Comparison of ENCODE assay signal across 7 cellular contexts in genomic region chr9:133359420-133360175, GRCh38. TPM values are rescaled to one million over a fixed set of nuclear protein-coding genes. Genes with fewer than 3 reads are reported as not detected.
DNase-seq lines count a peak whose midpoint lies in the region; TF ChIP-seq lines count a peak whose summit lies in the region.
"Had no signal": no experiment of that assay in that cellular context is flagged by ENCODE, and none has a peak within 500 bp of the region (broad histone marks: within the 10 kb centered on the region; RNA-seq: fewer than 3 reads in every experiment).

No MANE protein-coding gene starts in this region.

- H3K27ac Mint-ChIP-seq in endodermal cell, result no peak overlapping the region
- H3K27ac Mint-ChIP-seq: T-helper 1 cell treated with Interleukin-12 subunit alpha and Interleukin-12 subunit beta and Interleukin-4 antibody, amounts not matched to agents 30 μg/mL and 1 μg/mL, for 36 hours had no signal

- H3K9me3 Mint-ChIP-seq in endodermal cell, result no peaks in the 10 kb centered on the region
- H3K9me3 Mint-ChIP-seq: T-helper 1 cell treated with Interleukin-12 subunit alpha and Interleukin-12 subunit beta and Interleukin-4 antibody, amounts not matched to agents 30 μg/mL and 1 μg/mL, for 36 hours had no signal

- no peak overlapping the region for H3K27ac ChIP-seq in endodermal cell (ENCODE audit: low read depth, low read length)

- H3K4me1 Mint-ChIP-seq in endodermal cell, result peaks cover 3% of the 10 kb centered on the region

- H3K4me3 ChIP-seq in AG09309 (ENCODE audit: control insufficient read depth, low read depth, low read length) (no peak overlapping the region), endodermal cell (ENCODE audit: low read length) (no peak overlapping the region)

- H3K27me3 ChIP-seq in endodermal cell (ENCODE audit: control insufficient read depth, insufficient read depth, low read length, poor library complexity, severe bottlenecking), result no peaks in the 10 kb centered on the region

- H3K36me3 ChIP-seq in endodermal cell (ENCODE audit: control insufficient read depth, insufficient read depth, low read length), result peaks cover 51% of the 10 kb centered on the region

- 89 to 95% methylated on average over 15 to 20 of the region's 20 CpGs for WGBS in endodermal cell (ENCODE audit: insufficient coverage in 1 of 2, insufficient read length in 1 of 2), 2 experiments

- H3K4me1 ChIP-seq in endodermal cell (ENCODE audit: control insufficient read depth, insufficient read depth, low read length), result no peaks in the 10 kb centered on the region

- H3K9me3 ChIP-seq in endodermal cell (ENCODE audit: control insufficient read depth, low read length), result no peaks in the 10 kb centered on the region

- peaks cover 45% of the 10 kb centered on the region for H3K36me3 Mint-ChIP-seq in endodermal cell (ENCODE audit: low read depth)

- TF ChIP-seq CTCF in AG09309 (IDR thresholded peaks at IDR 0.05; ENCODE audit: control insufficient read depth, insufficient read depth, low read depth, low read length, missing control alignments) (peak; percentile 39), endodermal cell (conservative IDR thresholded peaks at IDR 0.05) (peak; percentile 78)

- H3K27me3 Mint-ChIP-seq in endodermal cell (ENCODE audit: insufficient read depth), result no peaks in the 10 kb centered on the region

- no peak overlapping the region for H3K9ac ChIP-seq in endodermal cell (ENCODE audit: extremely low read depth, low read length, poor library complexity, severe bottlenecking)

- no peak for DNase-seq in AG09309 (ENCODE audit: low read depth)
- peak in 71 of 76 experiments; percentile 27 to 83 (median 62) for DNase-seq in HUDEP-2 (lab: John Stamatoyannopoulos, UW; ENCODE audit: unreplicated experiment in 76 of 76)
- DNase-seq in endodermal cell, result peak; percentile 85
- no peak for DNase-seq in NCI-H1105 treated with DMSO at 0.1 percent for 48 hours (lab: John Stamatoyannopoulos, UW)
- no peak for DNase-seq in SKM-1 treated with dmso at 0.1 percent for 144 hours (lab: John Stamatoyannopoulos, UW; ENCODE audit: unreplicated experiment)
- no peak for DNase-seq in ureter (ENCODE audit: low spot score)

- no peak overlapping the region for H3K4me3 Mint-ChIP-seq in endodermal cell
- H3K4me3 Mint-ChIP-seq: T-helper 1 cell treated with Interleukin-12 subunit alpha and Interleukin-12 subunit beta and Interleukin-4 antibody, amounts not matched to agents 30 μg/mL and 1 μg/mL, for 36 hours had no signal

RNA-seq across cellular contexts. Expression of gene SURF2, which starts 3.2 kb away (rescaled TPM):
- 10 to 100 TPM; 18.0 to 25.9 TPM for total RNA-seq in endodermal cell
- 25.5 TPM for polyA plus RNA-seq in endodermal cell (2013, experiment 1 of 2)
- polyA plus RNA-seq in endodermal cell (2013, experiment 2 of 2), result 25.3 TPM
- total RNA-seq in ureter, result 26.0 TPM

RNA-seq across cellular contexts. Expression of gene SURF1, which starts 3.3 kb away (rescaled TPM):
- 10 to 100 TPM; 45.1 to 54.4 TPM for total RNA-seq in endodermal cell
- 40.7 TPM for polyA plus RNA-seq in endodermal cell (2013, experiment 1 of 2)
- polyA plus RNA-seq in endodermal cell (2013, experiment 2 of 2), result 33.0 TPM
- total RNA-seq in ureter, result 42.2 TPM

RNA-seq across cellular contexts. Expression of gene RPL7A, which starts 11.6 kb away (rescaled TPM):
- 1,000 to 10,000 TPM; 2,418 to 2,634 TPM for total RNA-seq in endodermal cell
- polyA plus RNA-seq in endodermal cell (2013, experiment 1 of 2), result 2,489 TPM
- 2,405 TPM for polyA plus RNA-seq in endodermal cell (2013, experiment 2 of 2)
- total RNA-seq in ureter, result 2,501 TPM

RNA-seq across cellular contexts. Expression of gene MED22, which starts 11.7 kb away (rescaled TPM):
- total RNA-seq in endodermal cell (10 to 100 TPM; 54.6 to 57.3 TPM), ureter (31.2 TPM)
- 38.4 TPM for polyA plus RNA-seq in endodermal cell (2013, experiment 1 of 2)
- polyA plus RNA-seq in endodermal cell (2013, experiment 2 of 2), result 36.6 TPM

RNA-seq across cellular contexts. Expression of gene SURF4, which starts 16.3 kb away (rescaled TPM):
- total RNA-seq in endodermal cell, result 100 to 1,000 TPM; 178 to 187 TPM
- polyA plus RNA-seq in endodermal cell (2013, experiment 1 of 2), result 109 TPM
- polyA plus RNA-seq in endodermal cell (2013, experiment 2 of 2), result 106 TPM
- total RNA-seq in ureter, result 128 TPM

Comparison
In these comparisons a context has a peak if more than half of its experiments do, and no peak if none do; other contexts are left out.
1. DNase-seq: peak in HUDEP-2 (71 of 76) and endodermal cell (single experiment); none in AG09309 (single experiment), NCI-H1105 treated with DMSO at 0.1 percent for 48 hours (single experiment), SKM-1 treated with dmso at 0.1 percent for 144 hours (single experiment) and ureter (single experiment).